ENCODE assay signal across 14 cellular contexts in the genomic region with DNA sequence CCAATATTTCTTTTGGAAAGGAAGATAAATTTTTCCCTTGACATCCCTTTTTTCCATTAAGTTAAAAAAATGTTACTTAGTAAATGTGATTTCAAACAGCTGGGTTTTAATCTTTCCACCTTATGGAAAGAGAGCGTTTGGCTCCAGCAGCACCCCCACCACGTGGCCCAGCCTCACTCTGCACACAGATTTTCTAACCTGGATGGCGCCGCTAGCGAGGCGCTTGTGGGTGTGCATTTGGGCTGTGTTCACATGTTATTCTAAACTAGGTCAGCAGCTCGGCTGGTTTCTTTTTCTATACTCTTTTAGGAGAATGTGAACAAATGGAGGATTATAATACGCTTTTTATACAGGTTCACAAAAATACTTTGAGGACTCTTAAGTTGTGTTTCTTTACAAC.
DNase-seq lines count a peak whose midpoint lies in the region; ATAC-seq lines count a peak whose summit lies in the region.
"Had no signal": no experiment of that assay in that cellular context is flagged by ENCODE, and none has a peak within 500 bp of the region (broad histone marks: within the 10 kb centered on the region; RNA-seq: fewer than 3 reads in every experiment).

No MANE protein-coding gene starts in this region.

- no peak overlapping the region for H2BK5ac ChIP-seq in mesenchymal stem cell (ENCODE audit: low read depth, low read length, poor library complexity, severe bottlenecking)

- no peak overlapping the region for H3K14ac ChIP-seq in mesenchymal stem cell (ENCODE audit: low read length in 2 of 2)

- no peak overlapping the region for H2BK12ac ChIP-seq in mesenchymal stem cell (ENCODE audit: low read length in 2 of 2)

- H3K9me3 ChIP-seq in CD4-positive, CD25-positive, alpha-beta regulatory T cell (ENCODE audit: control insufficient read depth in 2 of 2, low read length in 2 of 2) = no peaks in the 10 kb centered on the region
- H3K9me3 ChIP-seq in T-helper 17 cell (ENCODE audit: control insufficient read depth, low read length, poor library complexity, severe bottlenecking) (no peaks in the 10 kb centered on the region), mesenchymal stem cell (ENCODE audit: control insufficient read depth, low read length) (no peaks in the 10 kb centered on the region)
- H3K9me3 ChIP-seq: esophagus squamous epithelium had no signal

- H4K91ac ChIP-seq in mesenchymal stem cell (ENCODE audit: low read length) = no peak overlapping the region

- H3K27me3 ChIP-seq in CD4-positive, CD25-positive, alpha-beta regulatory T cell (ENCODE audit: control insufficient read depth, insufficient read depth, low read length) = no peaks in the 10 kb centered on the region
- H3K27me3 ChIP-seq in mesenchymal stem cell (ENCODE audit: control insufficient read depth in 1 of 2, insufficient read depth in 1 of 2, low read length in 2 of 2) = peaks cover 0 to 3% of the 10 kb centered on the region in 2 experiments
- H3K27me3 ChIP-seq: esophagus squamous epithelium, neural progenitor cell had no signal

- intact Hi-C loops in posterior cingulate gyrus (cut with DNase I) = no loop called here

- H3K9me3 Mint-ChIP-seq in CD4-positive, CD25-positive, alpha-beta regulatory T cell = no peaks in the 10 kb centered on the region
- H3K9me3 Mint-ChIP-seq in activated naive CD8-positive, alpha-beta T cell (ENCODE audit: low read depth) = no peaks in the 10 kb centered on the region
- H3K9me3 Mint-ChIP-seq: neural progenitor cell had no signal

- H4K8ac ChIP-seq in mesenchymal stem cell (ENCODE audit: low read length) = no peak overlapping the region

- H3K36me3 ChIP-seq in CD4-positive, CD25-positive, alpha-beta regulatory T cell (ENCODE audit: control insufficient read depth, insufficient read depth, low read length) = peaks cover 21% of the 10 kb centered on the region
- no peaks in the 10 kb centered on the region for H3K36me3 ChIP-seq in mesenchymal stem cell (ENCODE audit: control insufficient read depth in 1 of 2, insufficient read depth in 2 of 2, low read depth in 1 of 2, low read length in 2 of 2)
- H3K36me3 ChIP-seq: esophagus squamous epithelium, neural progenitor cell had no signal

- peaks cover 45% of the 10 kb centered on the region for H3K4me1 ChIP-seq in CD4-positive, CD25-positive, alpha-beta regulatory T cell (ENCODE audit: control insufficient read depth, insufficient read depth, low read length, poor library complexity, severe bottlenecking)
- H3K4me1 ChIP-seq in mesenchymal stem cell (ENCODE audit: control insufficient read depth, insufficient read depth, low read depth, low read length) = peaks cover 3% of the 10 kb centered on the region
- H3K4me1 ChIP-seq: neural progenitor cell had no signal

- H3K27me3 Mint-ChIP-seq in CD4-positive, CD25-positive, alpha-beta regulatory T cell = no peaks in the 10 kb centered on the region
- no peaks in the 10 kb centered on the region for H3K27me3 Mint-ChIP-seq in T-helper 17 cell
- H3K27me3 Mint-ChIP-seq in activated naive CD8-positive, alpha-beta T cell = no peaks in the 10 kb centered on the region

- WGBS in mesenchymal stem cell = 87% methylated on average over 7 of the region's 8 CpGs

- H3K27ac Mint-ChIP-seq in CD4-positive, CD25-positive, alpha-beta regulatory T cell = peak overlapping the region; percentile 89 to 98 (median 95)
- H3K27ac Mint-ChIP-seq in T-helper 17 cell = peak overlapping the region; percentile 98
- H3K27ac Mint-ChIP-seq in activated naive CD8-positive, alpha-beta T cell = peak overlapping the region; percentile 87
- H3K27ac Mint-ChIP-seq: IgD-negative memory B cell, neural progenitor cell had no signal

- peak in 2 of 3 donors; percentile 53 to 80 for DNase-seq in CD4-positive, CD25-positive, alpha-beta regulatory T cell
- DNase-seq in T-helper 17 cell (peak; percentile 37 to 53 (median 46)), posterior cingulate gyrus (peak in 8 of 10 donors; percentile 49 to 92 (median 64)), HuH-7.5 (ENCODE audit: low spot score) (no peak), mesenchymal stem cell (no peak), GOT3 (lab: John Stamatoyannopoulos, UW) (no peak), NOMO-1 treated with DMSO at 0.1 percent for 48 hours (lab: John Stamatoyannopoulos, UW; ENCODE audit: unreplicated experiment) (no peak)
- DNase-seq: esophagus squamous epithelium, kidney had no signal

- H3K9ac ChIP-seq in mesenchymal stem cell (ENCODE audit: low read length) = no peak overlapping the region
- H3K9ac ChIP-seq: neural progenitor cell had no signal

- H3K4me1 Mint-ChIP-seq in CD4-positive, CD25-positive, alpha-beta regulatory T cell = peaks cover 34 to 91% (median 64%) of the 10 kb centered on the region in 4 donors
- H3K4me1 Mint-ChIP-seq in T-helper 17 cell = peaks cover 47% of the 10 kb centered on the region
- peaks cover 55% of the 10 kb centered on the region for H3K4me1 Mint-ChIP-seq in activated naive CD8-positive, alpha-beta T cell (ENCODE audit: low read depth)

- ATAC-seq in CD4-positive, CD25-positive, alpha-beta regulatory T cell (ENCODE audit: low read depth in 2 of 2) = peak; percentile 44 to 57
- ATAC-seq in T-helper 17 cell = peak; percentile 76

- no peaks in the 10 kb centered on the region for H3K79me1 ChIP-seq in mesenchymal stem cell (replicated peaks; ENCODE audit: low read length, poor library complexity, severe bottlenecking)

- H2AK5ac ChIP-seq in mesenchymal stem cell (ENCODE audit: low read length, severe bottlenecking) = no peak overlapping the region

- H3K4me2 ChIP-seq in mesenchymal stem cell (ENCODE audit: low read length, poor library complexity, severe bottlenecking) = no peak overlapping the region
- H3K4me2 ChIP-seq: neural progenitor cell had no signal

- peak overlapping the region; percentile 76 for H3K4me3 ChIP-seq in CD4-positive, CD25-positive, alpha-beta regulatory T cell (ENCODE audit: low read depth, low read length)
- no peak overlapping the region for H3K4me3 ChIP-seq in mesenchymal stem cell (ENCODE audit: insufficient read depth in 1 of 2, low read depth in 1 of 2, low read length in 2 of 2)
- H3K4me3 ChIP-seq: esophagus squamous epithelium, neural progenitor cell had no signal

- peak overlapping the region; percentile 48 to 88 (median 84) for H3K4me3 Mint-ChIP-seq in CD4-positive, CD25-positive, alpha-beta regulatory T cell
- H3K4me3 Mint-ChIP-seq in T-helper 17 cell = peak overlapping the region; percentile 89
- peak overlapping the region; percentile 42 for H3K4me3 Mint-ChIP-seq in activated naive CD8-positive, alpha-beta T cell
- H3K4me3 Mint-ChIP-seq: neural progenitor cell had no signal

- no peak overlapping the region for H2AFZ ChIP-seq in mesenchymal stem cell (ENCODE audit: low read depth, low read length)
- H2AFZ ChIP-seq: neural progenitor cell had no signal

- no peak overlapping the region for H3K18ac ChIP-seq in mesenchymal stem cell (ENCODE audit: low read depth in 1 of 2, low read length in 2 of 2)

- H3K4ac ChIP-seq in mesenchymal stem cell (ENCODE audit: low read depth in 1 of 2, low read length in 2 of 2) = no peak overlapping the region

- H3K23ac ChIP-seq in mesenchymal stem cell (ENCODE audit: low read length in 2 of 2) = no peak overlapping the region

- H3K36me3 Mint-ChIP-seq in CD4-positive, CD25-positive, alpha-beta regulatory T cell = peaks cover 17% of the 10 kb centered on the region
- H3K36me3 Mint-ChIP-seq in T-helper 17 cell (ENCODE audit: low read depth) = no peaks in the 10 kb centered on the region
- peaks cover 4% of the 10 kb centered on the region for H3K36me3 Mint-ChIP-seq in activated naive CD8-positive, alpha-beta T cell
- H3K36me3 Mint-ChIP-seq: neural progenitor cell had no signal

- no peak overlapping the region for H2BK120ac ChIP-seq in mesenchymal stem cell (ENCODE audit: low read depth, low read length)

- no peak overlapping the region for H2BK15ac ChIP-seq in mesenchymal stem cell (ENCODE audit: low read depth, poor library complexity, severe bottlenecking)

- peak overlapping the region; percentile 84 for H3K27ac ChIP-seq in CD4-positive, CD25-positive, alpha-beta regulatory T cell (ENCODE audit: insufficient read depth, low read length, poor library complexity, severe bottlenecking)
- H3K27ac ChIP-seq in mesenchymal stem cell (ENCODE audit: low read length, poor library complexity, severe bottlenecking) = no peak overlapping the region
- H3K27ac ChIP-seq: C4-2B, neural progenitor cell, RWPE1 had no signal

Comparison
In these comparisons a context has a peak if more than half of its experiments do, and no peak if none do; other contexts are left out.
1. DNase-seq: peak in CD4-positive, CD25-positive, alpha-beta regulatory T cell (2 of 3), T-helper 17 cell (3 of 3) and posterior cingulate gyrus (8 of 10); none in HuH-7.5 (single experiment), mesenchymal stem cell (single experiment), GOT3 (single experiment) and NOMO-1 treated with DMSO at 0.1 percent for 48 hours (single experiment).
2. Peak in every context shown above with its lines, with median percentiles within 50 percentile points of each other: H3K27ac Mint-ChIP-seq and H3K4me3 Mint-ChIP-seq.